Comparison of ENCODE assay signal across 8 cellular contexts in genomic region chr2:38374978-38375377, GRCh38. TPM values are rescaled to one million over a fixed set of nuclear protein-coding genes. Genes with fewer than 3 reads are reported as not detected.
DNase-seq lines count a peak whose midpoint lies in the region; ATAC-seq and TF ChIP-seq lines count a peak whose summit lies in the region.

No MANE protein-coding gene starts in this region.

- H3K9me3 ChIP-seq in heart right ventricle (no peaks in the 10 kb centered on the region), right atrium auricular region (no peaks in the 10 kb centered on the region), mucosa of stomach (ENCODE audit: control insufficient read depth, low read length) (no peaks in the 10 kb centered on the region), vagina (no peaks in the 10 kb centered on the region)

- WGBS in heart right ventricle, 2 donors, result 78 to 83% methylated on average over 2 of the region's 2 CpGs

- TF ChIP-seq CTCF in heart right ventricle (IDR thresholded peaks at IDR 0.05) (peak in 3 of 9 donors; percentile 8 to 14 (median 9)), right atrium auricular region (IDR thresholded peaks at IDR 0.05) (no peak), brain microvascular endothelial cell (IDR thresholded peaks at IDR 0.05; ENCODE audit: low read depth, low read length, missing control alignments) (no peak), vagina (IDR thresholded peaks at IDR 0.05) (no peak)

- H3K4me3 ChIP-seq in heart right ventricle (peak overlapping the region in 7 of 10 donors; percentile 87 to 98 (median 93)), right atrium auricular region (peak overlapping the region in 1 of 2 donors; percentile 86), brain microvascular endothelial cell (ENCODE audit: low read depth, low read length) (peak overlapping the region; percentile 6), mucosa of stomach (ENCODE audit: low read length) (no peak overlapping the region), vagina (peak overlapping the region; percentile 87 to 95)

- DNase-seq in heart right ventricle (no peak), right atrium auricular region (ENCODE audit: low spot score) (no peak), brain microvascular endothelial cell (no peak), vagina (ENCODE audit: extremely low spot score in 2 of 2) (no peak), GOT3 (lab: John Stamatoyannopoulos, UW) (no peak)

- H3K9ac ChIP-seq in mucosa of stomach (ENCODE audit: low read length), result peak overlapping the region; percentile 92

- intact Hi-C loops in heart right ventricle (cut with DNase I) (loop anchor here in 5 of 10 donors (5.0 to 10.0 kb wide), 6 partner anchors 48 to 120 kb away; no protein-coding TSS in a partner anchor), vagina (cut with DNase I) (no loop called here)

- ATAC-seq in heart right ventricle (no peak), HG03175 (IDR thresholded peaks at IDR 0.05; ENCODE audit: unreplicated experiment) (no peak), HG02610 (IDR thresholded peaks at IDR 0.05; ENCODE audit: unreplicated experiment) (no peak)

- peaks cover 0 to 4% (median 0%) of the 10 kb centered on the region in 9 donors for H3K36me3 ChIP-seq in heart right ventricle
- no peaks in the 10 kb centered on the region for H3K36me3 ChIP-seq in right atrium auricular region
- H3K36me3 ChIP-seq in brain microvascular endothelial cell (replicated peaks), result no peaks in the 10 kb centered on the region
- H3K36me3 ChIP-seq in mucosa of stomach (ENCODE audit: control insufficient read depth, insufficient read depth, low read length), result no peaks in the 10 kb centered on the region
- no peaks in the 10 kb centered on the region for H3K36me3 ChIP-seq in vagina

- H3K4me1 ChIP-seq in heart right ventricle (peaks cover 0 to 51% (median 35%) of the 10 kb centered on the region in 9 donors), right atrium auricular region (peaks cover 5 to 32% of the 10 kb centered on the region in 2 donors), mucosa of stomach (ENCODE audit: control insufficient read depth, insufficient read depth, low read length) (peaks cover 9% of the 10 kb centered on the region), vagina (peaks cover 56% of the 10 kb centered on the region)

- in situ Hi-C loops in brain microvascular endothelial cell (cut with HindIII; ENCODE audit: low pct_ligation_motif_present, low sequenced_read_pairs), result no loop called here

- TF ChIP-seq POLR2A in vagina (IDR thresholded peaks at IDR 0.05), result no peak

- peak overlapping the region in 2 of 10 donors; percentile 0 to 94 for H3K27ac ChIP-seq in heart right ventricle
- H3K27ac ChIP-seq in right atrium auricular region, result no peak overlapping the region
- H3K27ac ChIP-seq in brain microvascular endothelial cell, result no peak overlapping the region
- H3K27ac ChIP-seq in vagina, result peak overlapping the region; percentile 99

- H3K27me3 ChIP-seq in heart right ventricle (no peaks in the 10 kb centered on the region), right atrium auricular region (no peaks in the 10 kb centered on the region), brain microvascular endothelial cell (replicated peaks) (no peaks in the 10 kb centered on the region), mucosa of stomach (ENCODE audit: control insufficient read depth, insufficient read depth, low read length) (no peaks in the 10 kb centered on the region), vagina (no peaks in the 10 kb centered on the region)

RNA-seq across cellular contexts. Expression of gene ATL2, which starts 2.1 kb away (rescaled TPM):
- total RNA-seq in heart right ventricle, result 10 to 100 TPM; 24.4 to 46.2 (median 31.3) TPM
- polyA plus RNA-seq in heart right ventricle, result 10 to 100 TPM; 14.1 to 14.9 TPM
- 10 to 100 TPM; 33.9 to 51.1 TPM for total RNA-seq in right atrium auricular region
- total RNA-seq in vagina, result 156 TPM
